ENCODE assay signal across 9 cellular contexts in the genomic region with DNA sequence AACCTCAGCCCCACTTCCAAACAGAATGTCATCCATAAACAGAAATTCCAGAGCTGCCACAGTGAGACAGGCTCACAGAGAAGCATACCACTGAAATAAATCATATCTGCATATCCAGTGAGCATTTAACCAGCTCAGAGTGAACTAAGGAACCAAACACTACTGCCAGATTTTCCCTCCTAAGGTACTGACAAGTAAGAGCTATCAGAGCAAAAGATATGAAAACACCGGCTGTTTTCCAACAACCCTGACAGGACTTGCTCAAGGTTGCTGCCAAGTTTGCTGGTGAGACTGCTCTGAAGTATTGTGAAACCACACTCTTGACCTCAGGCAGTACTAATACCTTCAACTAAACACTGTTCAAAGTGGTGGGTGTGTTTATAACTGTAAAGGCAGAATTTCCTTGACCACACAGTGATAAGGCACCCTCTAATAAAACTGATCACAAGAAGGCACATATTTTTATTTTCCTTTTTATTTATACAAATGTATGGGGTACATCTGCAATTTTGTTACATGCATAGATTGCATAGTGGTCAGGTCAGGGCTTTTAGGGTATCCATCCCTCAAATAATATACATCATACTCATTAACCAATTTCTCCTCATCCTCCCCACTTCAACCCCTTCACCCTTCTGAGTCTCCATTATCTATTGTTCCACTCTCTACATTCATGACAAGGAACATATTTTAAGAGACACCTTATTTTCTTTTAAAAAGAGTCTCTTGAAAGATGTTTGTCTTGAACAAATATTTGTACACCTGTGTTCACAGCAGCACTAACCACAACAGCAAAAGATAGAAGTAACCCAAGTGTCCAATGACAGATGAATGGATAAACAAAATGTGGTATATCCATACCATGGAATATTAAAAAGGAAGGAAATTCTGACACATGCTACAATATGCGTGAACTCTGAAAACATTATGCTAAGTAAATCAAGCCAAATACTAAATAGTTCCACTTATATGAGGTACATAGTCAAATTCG. TPM values are rescaled to one million over a fixed set of nuclear protein-coding genes. Genes with fewer than 3 reads are reported as not detected.
DNase-seq lines count a peak whose midpoint lies in the region; ATAC-seq, FAIRE-seq and TF ChIP-seq lines count a peak whose summit lies in the region.
"Had no signal": no experiment of that assay in that cellular context is flagged by ENCODE, and none has a peak within 500 bp of the region (broad histone marks: within the 10 kb centered on the region; RNA-seq: fewer than 3 reads in every experiment).

No MANE protein-coding gene starts in this region.

- H3K9ac ChIP-seq in astrocyte (ENCODE audit: low read length) = no peak overlapping the region
- H3K9ac ChIP-seq: BLaER1 treated with 17β-estradiol and CSF1 and Interleukin-3, amounts not matched to agents 10 nM and 100 nM had no signal

- no peaks in the 10 kb centered on the region for H3K27me3 Mint-ChIP-seq in astrocyte (ENCODE audit: low read depth, unreplicated experiment)

- H3K4me3 Mint-ChIP-seq in astrocyte (ENCODE audit: unreplicated experiment) = peak overlapping the region; percentile 2

- H3K4me1 Mint-ChIP-seq in astrocyte (ENCODE audit: low read depth, unreplicated experiment) = peaks cover 47% of the 10 kb centered on the region

- H3K9me3 ChIP-seq in astrocyte (ENCODE audit: insufficient read depth, low read depth, low read length) = no peaks in the 10 kb centered on the region
- no peaks in the 10 kb centered on the region for H3K9me3 ChIP-seq in thyroid gland
- H3K9me3 ChIP-seq: BLaER1 treated with 17β-estradiol and CSF1 and Interleukin-3, amounts not matched to agents 10 nM and 100 nM had no signal

- H3K79me2 ChIP-seq in astrocyte (ENCODE audit: insufficient read depth, low read length) = peaks cover 3% of the 10 kb centered on the region

- no peak for TF ChIP-seq POLR2A in thyroid gland (IDR thresholded peaks at IDR 0.05)

- peak; percentile 62 for ATAC-seq in GM21737 (IDR thresholded peaks at IDR 0.05; ENCODE audit: unreplicated experiment)

- H3K36me3 ChIP-seq in astrocyte (ENCODE audit: insufficient read depth, low read length) (no peaks in the 10 kb centered on the region), thyroid gland (no peaks in the 10 kb centered on the region)
- H3K36me3 ChIP-seq: BLaER1 treated with 17β-estradiol and CSF1 and Interleukin-3, amounts not matched to agents 10 nM and 100 nM had no signal

- H3K9me3 Mint-ChIP-seq in astrocyte (ENCODE audit: unreplicated experiment) = no peaks in the 10 kb centered on the region

- no peaks in the 10 kb centered on the region for H3K27me3 ChIP-seq in astrocyte (ENCODE audit: insufficient read depth, low read length)
- H3K27me3 ChIP-seq in thyroid gland = no peaks in the 10 kb centered on the region
- H3K27me3 ChIP-seq: BLaER1 treated with 17β-estradiol and CSF1 and Interleukin-3, amounts not matched to agents 10 nM and 100 nM had no signal

- H3K4me2 ChIP-seq in astrocyte (ENCODE audit: low read length) = peak overlapping the region; percentile 74

- no peak overlapping the region for H3K4me3 ChIP-seq in astrocyte (ENCODE audit: insufficient read depth, low read depth, low read length)
- no peak overlapping the region for H3K4me3 ChIP-seq in thyroid gland (replicated peaks in 1 of 3)
- H3K4me3 ChIP-seq: BLaER1 treated with 17β-estradiol and CSF1 and Interleukin-3, amounts not matched to agents 10 nM and 100 nM had no signal

- intact Hi-C loops in thyroid gland (cut with DNase I) = no loop called here

- WGBS in thyroid gland, 2 donors = 60 to 67% methylated on average over 3 of the region's 3 CpGs

- no peak overlapping the region for H2AFZ ChIP-seq in astrocyte (ENCODE audit: low read depth, low read length)

- H3K27ac ChIP-seq in astrocyte (ENCODE audit: low read depth, low read length) (peak overlapping the region; percentile 41), thyroid gland (peak overlapping the region; percentile 69 to 75 (median 72))
- H3K27ac ChIP-seq: BLaER1 treated with 17β-estradiol and CSF1 and Interleukin-3, amounts not matched to agents 10 nM and 100 nM had no signal

- peak; percentile 83 for FAIRE-seq in astrocyte (lab: Jason Lieb, UNC)

- peaks cover 3% of the 10 kb centered on the region for H3K36me3 Mint-ChIP-seq in astrocyte (ENCODE audit: low read depth, unreplicated experiment)

- H3K4me1 ChIP-seq in astrocyte (ENCODE audit: insufficient read depth, low read length) = peaks cover 34% of the 10 kb centered on the region
- H3K4me1 ChIP-seq in thyroid gland = peaks cover 68 to 77% of the 10 kb centered on the region in 2 donors

- H3K27ac Mint-ChIP-seq in astrocyte (ENCODE audit: unreplicated experiment) = peak overlapping the region; percentile 96

- TF ChIP-seq CTCF in astrocyte (IDR thresholded peaks at IDR 0.05; ENCODE audit: insufficient read depth, low read depth, low read length) = no peak
- no peak for TF ChIP-seq CTCF in thyroid gland (IDR thresholded peaks at IDR 0.05)

- DNase-seq in NCI-H1436 (lab: John Stamatoyannopoulos, UW) (peak; percentile 11), NCI-H1436 treated with DMSO at 0.1 percent for 48 hours (lab: John Stamatoyannopoulos, UW) (no peak), LHCN-M2 (ENCODE audit: low read depth) (peak; percentile 85), astrocyte (ENCODE audit: low read depth) (peak; percentile 100), kidney tubule cell (ENCODE audit: low spot score) (peak; percentile 90), thyroid gland (peak; percentile 80)
- DNase-seq in activated naive CD4-positive, alpha-beta T cell (lab: John Stamatoyannopoulos, UW) = no peak

- peaks cover 53% of the 10 kb centered on the region for H4K20me1 ChIP-seq in astrocyte (ENCODE audit: insufficient read depth, low read length)

RNA-seq across cellular contexts. Expression of gene SGMS1, which starts 18.2 kb away (rescaled TPM):
- total RNA-seq in LHCN-M2 (2014; rRNA removed) (32.4 and 32.6 TPM in 2 replicates), astrocyte (22.3 and 25.6 TPM in 2 replicates), thyroid gland (10 to 100 TPM; 80.8 to 98.9 (median 90.7) TPM)
- polyA plus RNA-seq in LHCN-M2 (2012) = 8.7 TPM

Comparison
In these comparisons a context has a peak if more than half of its experiments do, and no peak if none do; other contexts are left out.
1. DNase-seq: peak in NCI-H1436 (single experiment), LHCN-M2 (single experiment), astrocyte (single experiment), kidney tubule cell (single experiment) and thyroid gland (2 of 2); none in NCI-H1436 treated with DMSO at 0.1 percent for 48 hours (single experiment) and activated naive CD4-positive, alpha-beta T cell (0 of 4).